Comparison of ENCODE assay signal across 20 cellular contexts in genomic region chr22:29150701-29151100, GRCh38. TPM values are rescaled to one million over a fixed set of nuclear protein-coding genes. Genes with fewer than 3 reads are reported as not detected.
DNase-seq lines count a peak whose midpoint lies in the region; ATAC-seq, FAIRE-seq and TF ChIP-seq lines count a peak whose summit lies in the region.
"Had no signal": no experiment of that assay in that cellular context is flagged by ENCODE, and none has a peak within 500 bp of the region (broad histone marks: within the 10 kb centered on the region; RNA-seq: fewer than 3 reads in every experiment).

No MANE protein-coding gene starts in this region.

- no peak overlapping the region for H2BK5ac ChIP-seq in neuronal stem cell (ENCODE audit: low read length)

- no peak for ATAC-seq in HG02885 (IDR thresholded peaks at IDR 0.05; ENCODE audit: poor library complexity, unreplicated experiment)
- ATAC-seq in HG02678 (IDR thresholded peaks at IDR 0.05; ENCODE audit: unreplicated experiment), result no peak
- ATAC-seq: Panc1 had no signal

- peaks cover 5 to 9% of the 10 kb centered on the region in 2 donors for H3K4me1 ChIP-seq in kidney (ENCODE audit: control insufficient read depth in 1 of 2, insufficient read depth in 1 of 2, low read depth in 1 of 2, low read length in 2 of 2)
- peaks cover 34 to 45% of the 10 kb centered on the region in 2 donors for H3K4me1 ChIP-seq in neuronal stem cell (ENCODE audit: control insufficient read depth in 2 of 2, insufficient read depth in 1 of 2, low read depth in 1 of 2, low read length in 2 of 2)

- H3K36me3 ChIP-seq in kidney (ENCODE audit: control insufficient read depth in 1 of 2, insufficient read depth in 2 of 2, low read length in 2 of 2) (peaks cover 0 to 2% of the 10 kb centered on the region in 2 donors), neuronal stem cell (replicated peaks in 1 of 2; ENCODE audit: control insufficient read depth in 2 of 2, insufficient read depth in 2 of 2, low read length in 2 of 2) (peaks cover 0 to 15% of the 10 kb centered on the region in 2 donors)
- H3K36me3 ChIP-seq: BLaER1 treated with 17β-estradiol and CSF1 and Interleukin-3, amounts not matched to agents 10 nM and 100 nM had no signal

- peak overlapping the region; percentile 15 for H3K18ac ChIP-seq in neuronal stem cell (ENCODE audit: low read length)

- H2BK120ac ChIP-seq in neuronal stem cell (ENCODE audit: low read depth, low read length), result no peak overlapping the region

- no peak overlapping the region for H2BK15ac ChIP-seq in neuronal stem cell (ENCODE audit: low read length)

- no peak overlapping the region for H3K4me2 ChIP-seq in neuronal stem cell (ENCODE audit: insufficient read depth, low read length, poor library complexity, severe bottlenecking)

- H3K27ac ChIP-seq in kidney (ENCODE audit: low read depth in 2 of 2, low read length in 2 of 2), result no peak overlapping the region
- no peak overlapping the region for H3K27ac ChIP-seq in neuronal stem cell (replicated peaks; ENCODE audit: low read length)
- H3K27ac ChIP-seq in temporal lobe (ENCODE audit: low read depth, low read length), result peak overlapping the region; percentile 51
- H3K27ac ChIP-seq: 22Rv1; BLaER1 treated with 17β-estradiol and CSF1 and Interleukin-3, amounts not matched to agents 10 nM and 100 nM had no signal

- H3K14ac ChIP-seq in neuronal stem cell (ENCODE audit: low read length), result no peak overlapping the region

- no peak overlapping the region for H2BK12ac ChIP-seq in neuronal stem cell (ENCODE audit: low read length)

- TF ChIP-seq CTCF in kidney (IDR thresholded peaks at IDR 0.05; ENCODE audit: borderline replicate concordance, extremely low read depth, insufficient read depth), result no peak

- intact Hi-C loops in kidney (cut with DNase I), result no loop called here

- H3K27me3 ChIP-seq in neuronal stem cell (ENCODE audit: control insufficient read depth in 3 of 3, insufficient read depth in 3 of 3, low read depth in 1 of 3, low read length in 3 of 3), result no peaks in the 10 kb centered on the region

- DNase-seq in activated CD8-positive, alpha-beta memory T cell treated with anti-CD3 and anti-CD28 coated beads for 24 hours, result peak; percentile 24
- no peak for DNase-seq in activated CD8-positive, alpha-beta memory T cell treated with anti-CD3 and anti-CD28 coated beads, Interleukin-2, amount 50 U/mL, for 4 hours
- peak; percentile 58 for DNase-seq in kidney
- no peak for DNase-seq in neuronal stem cell (ENCODE audit: low spot score)
- no peak for DNase-seq in NCI-H82 (lab: John Stamatoyannopoulos, UW)
- DNase-seq: DMS 273 treated with DMSO at 0.1 percent for 48 hours, IMR-90, Kasumi-1, NCI-H1105 treated with DMSO at 0.1 percent for 48 hours, NCI-H187, NCI-H2171, NCI-H446 treated with DMSO at 0.1 percent for 48 hours, NCI-H774 had no signal

- H4K91ac ChIP-seq in neuronal stem cell (ENCODE audit: low read depth, low read length, poor library complexity), result no peak overlapping the region

- no peak overlapping the region for H2AK5ac ChIP-seq in neuronal stem cell (ENCODE audit: low read depth, low read length)

- no CpG with 5 or more reads among the region's 9 CpGs for WGBS in neuronal stem cell (ENCODE audit: extremely low coverage in 2 of 2, insufficient read length in 2 of 2, insufficient replicate concordance in 1 of 2), 2 donors

- H2AFZ ChIP-seq in neuronal stem cell (ENCODE audit: low read length), result no peak overlapping the region

- H3K23ac ChIP-seq in neuronal stem cell (ENCODE audit: low read depth, low read length, poor library complexity), result no peak overlapping the region

- no peaks in the 10 kb centered on the region for H3K79me1 ChIP-seq in neuronal stem cell (ENCODE audit: low read depth, low read length)

- H3K4ac ChIP-seq in neuronal stem cell (ENCODE audit: low read length), result no peak overlapping the region

- H3K9me3 ChIP-seq in kidney (ENCODE audit: control insufficient read depth in 1 of 2, low read length in 2 of 2) (no peaks in the 10 kb centered on the region), neuronal stem cell (replicated peaks in 1 of 2; ENCODE audit: control insufficient read depth in 2 of 2, insufficient read depth in 1 of 2, low read depth in 1 of 2, low read length in 2 of 2) (no peaks in the 10 kb centered on the region)
- H3K9me3 ChIP-seq: BLaER1 treated with 17β-estradiol and CSF1 and Interleukin-3, amounts not matched to agents 10 nM and 100 nM had no signal

- no peak for FAIRE-seq in kidney (lab: Jason Lieb, UNC)

- no peak overlapping the region for H4K8ac ChIP-seq in neuronal stem cell (ENCODE audit: low read depth, low read length)

- no peak overlapping the region for H3K9ac ChIP-seq in kidney (ENCODE audit: low read length in 2 of 2)
- no peak overlapping the region for H3K9ac ChIP-seq in neuronal stem cell (ENCODE audit: low read depth, low read length, poor library complexity)
- H3K9ac ChIP-seq: BLaER1 treated with 17β-estradiol and CSF1 and Interleukin-3, amounts not matched to agents 10 nM and 100 nM had no signal

- H3K4me3 ChIP-seq in kidney (ENCODE audit: low read length in 2 of 2) (no peak overlapping the region), neuronal stem cell (ENCODE audit: low read length in 2 of 2) (no peak overlapping the region)
- H3K4me3 ChIP-seq: BLaER1 treated with 17β-estradiol and CSF1 and Interleukin-3, amounts not matched to agents 10 nM and 100 nM had no signal

RNA-seq across cellular contexts. Expression of gene EMID1, which starts 55.0 kb away (rescaled TPM):
- total RNA-seq in kidney (9.6 TPM), temporal lobe (37.9 TPM)
- polyA plus RNA-seq in kidney (ENCODE audit: insufficient read depth, low read depth, low replicate concordance), result 25.5 TPM
- polyA plus RNA-seq in neuronal stem cell (2013, experiment 1 of 2), result 10.7 TPM
- polyA plus RNA-seq in neuronal stem cell (2013, experiment 2 of 2), result 10.3 TPM
- total RNA-seq: HT-29 had no signal

Comparison
In these comparisons a context has a peak if more than half of its experiments do, and no peak if none do; other contexts are left out.
1. DNase-seq: peak in activated CD8-positive, alpha-beta memory T cell treated with anti-CD3 and anti-CD28 coated beads for 24 hours (single experiment) and kidney (single experiment); none in activated CD8-positive, alpha-beta memory T cell treated with anti-CD3 and anti-CD28 coated beads, Interleukin-2, amount 50 U/mL, for 4 hours (single experiment), neuronal stem cell (single experiment) and NCI-H82 (single experiment).